In the genomic region with DNA sequence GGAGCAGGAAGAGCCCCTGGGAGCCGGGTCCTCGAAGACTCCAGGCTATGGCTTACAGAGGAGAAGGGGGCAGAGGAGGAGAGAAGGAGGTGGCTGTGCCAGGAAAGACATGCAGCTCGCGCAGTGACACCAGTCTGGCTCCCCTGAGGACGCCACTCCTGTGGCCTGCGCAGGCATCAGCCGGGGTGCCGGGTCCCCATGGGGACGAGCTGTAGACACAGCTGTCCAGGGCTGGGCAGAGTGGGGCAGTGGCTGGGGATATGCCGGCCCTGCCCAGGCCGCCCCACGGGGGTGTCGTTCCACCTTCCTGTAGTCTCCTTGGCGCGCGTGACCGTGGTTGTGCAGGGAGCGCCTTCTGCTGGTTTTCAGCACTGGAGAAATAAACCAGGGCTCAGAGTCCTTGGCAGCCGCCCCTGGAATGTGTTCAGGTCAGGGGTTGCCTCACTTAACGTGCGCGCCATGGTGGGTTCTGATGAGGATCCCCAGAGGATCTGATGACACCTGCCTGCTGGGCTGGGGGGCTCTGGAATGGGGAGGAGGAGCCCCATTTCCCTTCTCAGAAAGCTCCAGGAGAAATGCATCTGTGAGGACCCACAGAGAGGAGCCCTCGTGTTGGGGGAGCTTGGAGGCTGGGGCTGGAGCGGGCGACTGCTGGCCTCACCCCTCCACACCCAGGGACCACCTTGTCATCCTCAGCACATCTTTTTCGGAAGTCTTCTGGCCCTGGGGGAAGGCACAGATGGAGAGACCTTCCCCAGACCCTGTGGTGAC, we compare ENCODE assay signal across 16 cellular contexts. TPM values are rescaled to one million over a fixed set of nuclear protein-coding genes. Genes with fewer than 3 reads are reported as not detected.
A peak's percentile ranks its signal among the peaks of the same experiment; 100 is the strongest.
DNase-seq lines count a peak whose midpoint lies in the region; ATAC-seq and TF ChIP-seq lines count a peak whose summit lies in the region.
"Had no signal": no experiment of that assay in that cellular context is flagged by ENCODE, and none has a peak within 500 bp of the region (broad histone marks: within the 10 kb centered on the region; RNA-seq: fewer than 3 reads in every experiment).

No MANE protein-coding gene starts in this region.

- H3K9ac ChIP-seq in OCI-LY3 (ENCODE audit: low read length) = peak overlapping the region; percentile 49; the same call in 1 of the 2 replicates
- H3K9ac ChIP-seq in endodermal cell (ENCODE audit: extremely low read depth, low read length, poor library complexity, severe bottlenecking) = no peak overlapping the region

- H3K27ac ChIP-seq in OCI-LY3 (ENCODE audit: low read length) = peak overlapping the region; percentile 43
- H3K27ac ChIP-seq in endodermal cell (ENCODE audit: low read depth, low read length) = no peak overlapping the region
- H3K27ac ChIP-seq in right lobe of liver = peak overlapping the region in 2 of 3 donors; percentile 1 to 9
- H3K27ac ChIP-seq: foreskin keratinocyte, SJSA1 had no signal

- ATAC-seq in right lobe of liver (peak; percentile 3 to 13 (median 10)), T-helper 17 cell (no peak), GM21526 (IDR thresholded peaks at IDR 0.05; ENCODE audit: low FRiP score, unreplicated experiment) (no peak)
- no peak for ATAC-seq in stimulated activated memory B cell treated with anti-CD40 and anti-IgM and Interleukin-4, amounts not matched to agents 10 μg/mL and 1 μg/mL and 100 μg/mL, for 72 hours
- ATAC-seq: activated T-cell treated with anti-CD3 and anti-CD28 coated beads, Interleukin-2, amount 50 U/mL, for 72 hours had no signal

- H3K4me3 Mint-ChIP-seq in endodermal cell (no peak overlapping the region), T-helper 17 cell (no peak overlapping the region)
- no peak overlapping the region for H3K4me3 Mint-ChIP-seq in stimulated activated memory B cell treated with anti-CD40 and anti-IgM and Interleukin-4, amounts not matched to agents 10 μg/mL and 1 μg/mL and 100 μg/mL, for 72 hours
- H3K4me3 Mint-ChIP-seq: activated T-cell treated with anti-CD3 and anti-CD28 coated beads, Interleukin-2, amount 50 U/mL, for 72 hours had no signal

- H3K4me1 ChIP-seq in OCI-LY3 (ENCODE audit: low read length) (peaks cover 65% of the 10 kb centered on the region), endodermal cell (ENCODE audit: control insufficient read depth, insufficient read depth, low read length) (no peaks in the 10 kb centered on the region), right lobe of liver (peaks cover 0 to 8% (median 4%) of the 10 kb centered on the region in 4 donors)
- H3K4me1 ChIP-seq: breast epithelium, foreskin keratinocyte had no signal

- H3K27ac Mint-ChIP-seq in endodermal cell (no peak overlapping the region), T-helper 17 cell (no peak overlapping the region)
- peak overlapping the region; percentile 81 for H3K27ac Mint-ChIP-seq in stimulated activated memory B cell treated with anti-CD40 and anti-IgM and Interleukin-4, amounts not matched to agents 10 μg/mL and 1 μg/mL and 100 μg/mL, for 72 hours
- H3K27ac Mint-ChIP-seq: activated T-cell treated with anti-CD3 and anti-CD28 coated beads, Interleukin-2, amount 50 U/mL, for 72 hours; progenitor cell of endocrine pancreas had no signal

- 94 to 97% methylated on average over 21 to 26 of the region's 26 CpGs for WGBS in endodermal cell (ENCODE audit: insufficient coverage in 1 of 2, insufficient read length in 1 of 2), 2 experiments
- WGBS in right lobe of liver (ENCODE audit: insufficient coverage, low coverage, low lambda C conversion rate, missing lambda C conversion rate) = 53% methylated on average over 2 of the region's 26 CpGs

- H3K36me3 ChIP-seq in OCI-LY3 (replicated peaks; ENCODE audit: low read depth, low read length) = no peaks in the 10 kb centered on the region
- H3K36me3 ChIP-seq in endodermal cell (ENCODE audit: control insufficient read depth, insufficient read depth, low read length) = no peaks in the 10 kb centered on the region
- H3K36me3 ChIP-seq in right lobe of liver = no peaks in the 10 kb centered on the region
- H3K36me3 ChIP-seq: breast epithelium, SJSA1 had no signal

- intact Hi-C loops in right lobe of liver (cut with DNase I) = no loop called here

- H3K27me3 ChIP-seq in OCI-LY3 (ENCODE audit: low read depth, low read length) = no peaks in the 10 kb centered on the region
- H3K27me3 ChIP-seq in endodermal cell (ENCODE audit: control insufficient read depth, insufficient read depth, low read length, poor library complexity, severe bottlenecking) = no peaks in the 10 kb centered on the region
- no peaks in the 10 kb centered on the region for H3K27me3 ChIP-seq in right lobe of liver
- H3K27me3 ChIP-seq: breast epithelium, foreskin keratinocyte, SJSA1 had no signal

- peak overlapping the region; percentile 78 for H3K4me2 ChIP-seq in OCI-LY3 (ENCODE audit: low read length)

- TF ChIP-seq CTCF in OCI-LY3 (IDR thresholded peaks at IDR 0.05; ENCODE audit: low read depth, low read length) (no peak), endodermal cell (conservative IDR thresholded peaks at IDR 0.05) (no peak), right lobe of liver (IDR thresholded peaks at IDR 0.05) (no peak)

- no peaks in the 10 kb centered on the region for H3K4me1 Mint-ChIP-seq in endodermal cell
- peaks cover 15% of the 10 kb centered on the region for H3K4me1 Mint-ChIP-seq in stimulated activated memory B cell treated with anti-CD40 and anti-IgM and Interleukin-4, amounts not matched to agents 10 μg/mL and 1 μg/mL and 100 μg/mL, for 72 hours
- H3K4me1 Mint-ChIP-seq in T-helper 17 cell = peaks cover 6% of the 10 kb centered on the region

- no peaks in the 10 kb centered on the region for H3K79me2 ChIP-seq in OCI-LY3 (ENCODE audit: low read length)

- no peaks in the 10 kb centered on the region for H3K36me3 Mint-ChIP-seq in endodermal cell (ENCODE audit: low read depth)
- H3K36me3 Mint-ChIP-seq in stimulated activated memory B cell treated with anti-CD40 and anti-IgM and Interleukin-4, amounts not matched to agents 10 μg/mL and 1 μg/mL and 100 μg/mL, for 72 hours = no peaks in the 10 kb centered on the region
- no peaks in the 10 kb centered on the region for H3K36me3 Mint-ChIP-seq in T-helper 17 cell (ENCODE audit: low read depth)

- H2AFZ ChIP-seq in OCI-LY3 (ENCODE audit: low read depth, low read length) = peak overlapping the region; percentile 4; the same call in 1 of the 2 replicates

- no peak for TF ChIP-seq POLR2A in right lobe of liver (IDR thresholded peaks at IDR 0.05)

- no peaks in the 10 kb centered on the region for H3K9me3 Mint-ChIP-seq in endodermal cell
- no peaks in the 10 kb centered on the region for H3K9me3 Mint-ChIP-seq in stimulated activated memory B cell treated with anti-CD40 and anti-IgM and Interleukin-4, amounts not matched to agents 10 μg/mL and 1 μg/mL and 100 μg/mL, for 72 hours
- H3K9me3 Mint-ChIP-seq: activated T-cell treated with anti-CD3 and anti-CD28 coated beads, Interleukin-2, amount 50 U/mL, for 72 hours had no signal

- H3K9me3 ChIP-seq in OCI-LY3 (ENCODE audit: insufficient read depth, low read length) = no peaks in the 10 kb centered on the region
- H3K9me3 ChIP-seq in endodermal cell (ENCODE audit: control insufficient read depth, low read length) = no peaks in the 10 kb centered on the region
- H3K9me3 ChIP-seq in right lobe of liver = no peaks in the 10 kb centered on the region
- no peaks in the 10 kb centered on the region for H3K9me3 ChIP-seq in T-helper 17 cell (ENCODE audit: control insufficient read depth, low read length, poor library complexity, severe bottlenecking)
- H3K9me3 ChIP-seq: breast epithelium, SJSA1 had no signal

- H3K4me3 ChIP-seq in OCI-LY3 (ENCODE audit: low read length) (peak overlapping the region; percentile 61; the same call in 1 of the 2 replicates), endodermal cell (ENCODE audit: low read length) (no peak overlapping the region), right lobe of liver (no peak overlapping the region)
- H3K4me3 ChIP-seq: breast epithelium, SJSA1 had no signal

- H4K20me1 ChIP-seq in OCI-LY3 (ENCODE audit: insufficient read depth, low read length) = no peaks in the 10 kb centered on the region

- H3K27me3 Mint-ChIP-seq in endodermal cell (ENCODE audit: insufficient read depth) (no peaks in the 10 kb centered on the region), T-helper 17 cell (no peaks in the 10 kb centered on the region)
- H3K27me3 Mint-ChIP-seq in stimulated activated memory B cell treated with anti-CD40 and anti-IgM and Interleukin-4, amounts not matched to agents 10 μg/mL and 1 μg/mL and 100 μg/mL, for 72 hours = no peaks in the 10 kb centered on the region
- H3K27me3 Mint-ChIP-seq: progenitor cell of endocrine pancreas had no signal

- DNase-seq in endodermal cell (peak; percentile 46), right lobe of liver (peak in 1 of 3 donors; percentile 53), T-helper 17 cell (no peak), NCI-H128 (lab: John Stamatoyannopoulos, UW; ENCODE audit: unreplicated experiment) (no peak), inferior parietal cortex (ENCODE audit: extremely low spot score) (no peak)
- DNase-seq: activated T-cell treated with anti-CD3 and anti-CD28 coated beads, Interleukin-2, amount 50 U/mL, for 72 hours; foreskin keratinocyte; kidney glomerular epithelial cell; NCI-H1092; NCI-H748 treated with DMSO at 0.1 percent for 48 hours had no signal

RNA-seq across cellular contexts. Expression of a gene that starts 26.7 kb away (rescaled TPM):
- total RNA-seq in endodermal cell = 1 to 10 TPM in 1 of 2 donors, under 1 TPM in 1; 0.40 to 1.6 TPM
- 1.2 TPM for polyA plus RNA-seq in endodermal cell (2013, experiment 1 of 2)
- polyA plus RNA-seq in endodermal cell (2013, experiment 2 of 2) = 0.83 TPM
- total RNA-seq in right lobe of liver = 10 to 100 TPM; 10.1 to 75.2 (median 37.5) TPM
- 1 to 10 TPM in 1 of 2 donors, not detected in 1; 1.6 TPM for total RNA-seq in T-helper 17 cell

Comparison
In these comparisons a context has a peak if more than half of its experiments do, and no peak if none do; other contexts are left out.
1. ATAC-seq: peak in right lobe of liver (4 of 4); none in stimulated activated memory B cell treated with anti-CD40 and anti-IgM and Interleukin-4, amounts not matched to agents 10 μg/mL and 1 μg/mL and 100 μg/mL, for 72 hours (single experiment), T-helper 17 cell (single experiment) and GM21526 (single experiment).
2. RNA of a gene that starts 26.7 kb away (total RNA-seq): 10.1 to 75.2 TPM in right lobe of liver; 1.6 TPM in T-helper 17 cell and 0.40 to 1.6 TPM in endodermal cell; every median in the first group is over 4 times any median in the second.